Comparison of ENCODE assay signal across 15 cellular contexts in genomic region chr5:121737120-121737519, GRCh38.
DNase-seq lines count a peak whose midpoint lies in the region; ATAC-seq and TF ChIP-seq lines count a peak whose summit lies in the region.
"Had no signal": no experiment of that assay in that cellular context is flagged by ENCODE, and none has a peak within 500 bp of the region (broad histone marks: within the 10 kb centered on the region; RNA-seq: fewer than 3 reads in every experiment).

No MANE protein-coding gene starts in this region.

- H3K27me3 ChIP-seq in breast epithelium (no peaks in the 10 kb centered on the region), SK-N-SH (ENCODE audit: insufficient read depth) (no peaks in the 10 kb centered on the region)
- H3K27me3 ChIP-seq: BLaER1 had no signal

- H3F3A ChIP-seq in SK-N-SH (replicated peaks; ENCODE audit: insufficient read depth) = no peaks in the 10 kb centered on the region

- no peak for TF ChIP-seq RAD21 in SK-N-SH (IDR thresholded peaks at IDR 0.05; ENCODE audit: low read length)

- H3K4me1 ChIP-seq in breast epithelium (no peaks in the 10 kb centered on the region), SK-N-SH (ENCODE audit: control insufficient read depth in 1 of 2, insufficient read depth in 2 of 2, low read depth in 1 of 2, low read length in 1 of 2) (no peaks in the 10 kb centered on the region)
- H3K4me1 ChIP-seq: BLaER1, Caco-2, HAP-1 had no signal

- H3K27ac ChIP-seq in breast epithelium = no peak overlapping the region
- no peak overlapping the region for H3K27ac ChIP-seq in SK-N-SH (ENCODE audit: low read depth in 2 of 2, low read length in 1 of 2)
- H3K27ac ChIP-seq: 22Rv1, BLaER1, GM23248 had no signal

- no peaks in the 10 kb centered on the region for H3K79me2 ChIP-seq in SK-N-SH (ENCODE audit: insufficient read depth)

- POLR2A ChIA-PET in MCF 10A (lab: Yijun Ruan, JAX) = no interaction called here
- POLR2A ChIA-PET in SK-N-SH (lab: Yijun Ruan, JAX) = no interaction called here

- H3K27me3 Mint-ChIP-seq in MCF 10A (ENCODE audit: insufficient read depth, unreplicated experiment) (no peaks in the 10 kb centered on the region), nephron progenitor cell (ENCODE audit: low read depth, poor library complexity) (peaks cover 3% of the 10 kb centered on the region)
- no peaks in the 10 kb centered on the region for H3K27me3 Mint-ChIP-seq in activated naive CD4-positive, alpha-beta T cell treated with anti-CD3 and anti-CD28 coated beads for 36 hours (ENCODE audit: low read depth)
- H3K27me3 Mint-ChIP-seq: CD8-positive, alpha-beta memory T cell had no signal

- no peak overlapping the region for H3K9ac ChIP-seq in SK-N-SH
- H3K9ac ChIP-seq: BLaER1, GM23248 had no signal

- H3K9me3 Mint-ChIP-seq in MCF 10A (ENCODE audit: unreplicated experiment) (peaks cover 8% of the 10 kb centered on the region), nephron progenitor cell (peaks cover 5% of the 10 kb centered on the region)
- H3K9me3 Mint-ChIP-seq in activated naive CD4-positive, alpha-beta T cell treated with anti-CD3 and anti-CD28 coated beads for 36 hours = peaks cover 3% of the 10 kb centered on the region

- H3K4me2 ChIP-seq in SK-N-SH = no peak overlapping the region
- H3K4me2 ChIP-seq: BLaER1 had no signal

- H3K4me1 Mint-ChIP-seq in MCF 10A (ENCODE audit: insufficient read depth, unreplicated experiment) = no peaks in the 10 kb centered on the region
- no peaks in the 10 kb centered on the region for H3K4me1 Mint-ChIP-seq in nephron progenitor cell
- no peaks in the 10 kb centered on the region for H3K4me1 Mint-ChIP-seq in activated naive CD4-positive, alpha-beta T cell treated with anti-CD3 and anti-CD28 coated beads for 36 hours (ENCODE audit: low read depth)
- H3K4me1 Mint-ChIP-seq: CD8-positive, alpha-beta memory T cell had no signal

- no peak for TF ChIP-seq CTCF in MCF 10A (IDR thresholded peaks at IDR 0.05; ENCODE audit: unreplicated experiment)
- no peak for TF ChIP-seq CTCF in breast epithelium (IDR thresholded peaks at IDR 0.05)
- no peak for TF ChIP-seq CTCF in choroid plexus epithelial cell (conservative IDR thresholded peaks at IDR 0.05; ENCODE audit: low read depth, low read length)
- TF ChIP-seq CTCF in nephron progenitor cell (IDR thresholded peaks at IDR 0.05) = no peak
- TF ChIP-seq CTCF in SK-N-SH (IDR thresholded peaks at IDR 0.05) = no peak

- H3K4me3 Mint-ChIP-seq in MCF 10A (ENCODE audit: unreplicated experiment) (no peak overlapping the region), nephron progenitor cell (no peak overlapping the region)
- no peak overlapping the region for H3K4me3 Mint-ChIP-seq in activated naive CD4-positive, alpha-beta T cell treated with anti-CD3 and anti-CD28 coated beads for 36 hours
- H3K4me3 Mint-ChIP-seq: CD8-positive, alpha-beta memory T cell had no signal

- H4K20me1 ChIP-seq in SK-N-SH (ENCODE audit: insufficient read depth) = no peaks in the 10 kb centered on the region
- H4K20me1 ChIP-seq: BLaER1 had no signal

- WGBS in SK-N-SH (ENCODE audit: low lambda C conversion rate) = 68% methylated on average over 2 of the region's 2 CpGs

- H3K36me3 ChIP-seq in breast epithelium (no peaks in the 10 kb centered on the region), SK-N-SH (replicated peaks in 1 of 2; ENCODE audit: control insufficient read depth in 1 of 2, insufficient read depth in 2 of 2, low read length in 1 of 2) (no peaks in the 10 kb centered on the region)
- H3K36me3 ChIP-seq: BLaER1, HAP-1 had no signal

- H2AFZ ChIP-seq in SK-N-SH (ENCODE audit: low read depth) = no peak overlapping the region
- H2AFZ ChIP-seq: GM23248 had no signal

- intact Hi-C loops in MCF 10A (cut with micrococcal nuclease) = no loop called here
- intact Hi-C loops in breast epithelium (cut with DNase I; ENCODE audit: low total_unique reads) = no loop called here
- intact Hi-C loops in Right ventricle myocardium superior (cut with DNase I) = no loop called here
- intact Hi-C loops in activated naive CD4-positive, alpha-beta T cell treated with anti-CD3 and anti-CD28 coated beads for 36 hours (cut with micrococcal nuclease) = no loop called here

- no peak overlapping the region for H3K4me3 ChIP-seq in breast epithelium
- no peak overlapping the region for H3K4me3 ChIP-seq in choroid plexus epithelial cell (ENCODE audit: low read depth, low read length)
- no peak overlapping the region for H3K4me3 ChIP-seq in SK-N-SH (ENCODE audit: low read depth in 2 of 2, low read length in 1 of 2)
- H3K4me3 ChIP-seq: BLaER1, GM23248, HAP-1 had no signal

- H3K27ac Mint-ChIP-seq in MCF 10A (ENCODE audit: low read depth, unreplicated experiment) = no peak overlapping the region
- peak overlapping the region; percentile 50 for H3K27ac Mint-ChIP-seq in nephron progenitor cell
- H3K27ac Mint-ChIP-seq in activated naive CD4-positive, alpha-beta T cell treated with anti-CD3 and anti-CD28 coated beads for 36 hours = no peak overlapping the region
- H3K27ac Mint-ChIP-seq: CD8-positive, alpha-beta memory T cell had no signal

- H3K9me3 ChIP-seq in breast epithelium (peaks cover 0 to 6% of the 10 kb centered on the region in 2 donors), SK-N-SH (no peaks in the 10 kb centered on the region)
- H3K9me3 ChIP-seq: BLaER1, Caco-2, HAP-1 had no signal

- CTCF ChIA-PET in MCF 10A (lab: Yijun Ruan, JAX) = no interaction called here
- CTCF ChIA-PET in SK-N-SH (lab: Yijun Ruan, JAX) = no interaction called here
- CTCF ChIA-PET in activated naive CD4-positive, alpha-beta T cell treated with anti-CD3 and anti-CD28 coated beads for 36 hours (lab: Charles Lee) = interaction anchor here (0.6 kb wide), 1 partner anchor 16 kb away, joined by 7 read pairs; no protein-coding TSS in a partner anchor

- no peaks in the 10 kb centered on the region for H3K9me2 ChIP-seq in SK-N-SH

- peak; percentile 25 for DNase-seq in MCF 10A (ENCODE audit: unreplicated experiment)
- no peak for DNase-seq in breast epithelium (ENCODE audit: low spot score in 2 of 2)
- peak; percentile 1 for DNase-seq in M059J (ENCODE audit: low read depth)
- peak; percentile 1 for DNase-seq in choroid plexus epithelial cell (ENCODE audit: low read depth)
- DNase-seq in nephron progenitor cell = no peak
- no peak for DNase-seq in SK-N-SH
- no peak for DNase-seq in Right ventricle myocardium superior
- no peak for DNase-seq in activated naive CD4-positive, alpha-beta T cell treated with anti-CD3 and anti-CD28 coated beads for 36 hours
- DNase-seq: AML-193; Caco-2; CD8-positive, alpha-beta memory T cell; GM23248 had no signal

- no peak for ATAC-seq in Right ventricle myocardium superior (ENCODE audit: poor library complexity)

- no peak for TF ChIP-seq EP300 in SK-N-SH (IDR thresholded peaks at IDR 0.05; ENCODE audit: borderline replicate concordance in 1 of 2, low read depth in 1 of 2, low read length in 1 of 2)

- BruUV-seq in MCF 10A (replicated peaks; lab: Mats Ljungman, UMichigan) = no TSS peak

- TF ChIP-seq POLR2A in breast epithelium (IDR thresholded peaks at IDR 0.05) = no peak

- H3K36me3 Mint-ChIP-seq in MCF 10A (ENCODE audit: insufficient read depth, unreplicated experiment) (no peaks in the 10 kb centered on the region), nephron progenitor cell (ENCODE audit: low read depth) (no peaks in the 10 kb centered on the region)
- H3K36me3 Mint-ChIP-seq in activated naive CD4-positive, alpha-beta T cell treated with anti-CD3 and anti-CD28 coated beads for 36 hours (ENCODE audit: low read depth) = no peaks in the 10 kb centered on the region
- H3K36me3 Mint-ChIP-seq: CD8-positive, alpha-beta memory T cell had no signal

TF ChIP-seq in SK-N-SH, 30 proteins besides CTCF, POLR2A, EP300 and RAD21:
- TF ChIP-seq PBX3 (IDR thresholded peaks at IDR 0.05) = no peak
TF ChIP-seq in SK-N-SH: peak in this region for 0.

Comparison
In these comparisons a context has a peak if more than half of its experiments do, and no peak if none do; other contexts are left out.
1. DNase-seq: peak in MCF 10A (single experiment), M059J (single experiment) and choroid plexus epithelial cell (single experiment); none in breast epithelium (0 of 2), nephron progenitor cell (single experiment), SK-N-SH (single experiment), Right ventricle myocardium superior (single experiment) and activated naive CD4-positive, alpha-beta T cell treated with anti-CD3 and anti-CD28 coated beads for 36 hours (single experiment).